ENCODE assay signal across 8 cellular contexts in genomic region chr13:27171244-27171829, GRCh38. TPM values are rescaled to one million over a fixed set of nuclear protein-coding genes. Genes with fewer than 3 reads are reported as not detected.
DNase-seq lines count a peak whose midpoint lies in the region; ATAC-seq, FAIRE-seq and TF ChIP-seq lines count a peak whose summit lies in the region.

A gene with protein sequence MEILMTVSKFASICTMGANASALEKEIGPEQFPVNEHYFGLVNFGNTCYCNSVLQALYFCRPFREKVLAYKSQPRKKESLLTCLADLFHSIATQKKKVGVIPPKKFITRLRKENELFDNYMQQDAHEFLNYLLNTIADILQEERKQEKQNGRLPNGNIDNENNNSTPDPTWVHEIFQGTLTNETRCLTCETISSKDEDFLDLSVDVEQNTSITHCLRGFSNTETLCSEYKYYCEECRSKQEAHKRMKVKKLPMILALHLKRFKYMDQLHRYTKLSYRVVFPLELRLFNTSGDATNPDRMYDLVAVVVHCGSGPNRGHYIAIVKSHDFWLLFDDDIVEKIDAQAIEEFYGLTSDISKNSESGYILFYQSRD (minus strand): TSS chr13:27171811. CDS start chr13:27171639, 172 bp downstream.

- H3K4me2 ChIP-seq in SK-N-SH = peak within 1 kb of the TSS; percentile 97

- H3K4me3 ChIP-seq in SK-N-SH (ENCODE audit: low read depth in 2 of 2, low read length in 1 of 2) (peak within 1 kb of the TSS; percentile 73 to 86), iPS DF 6.9 (ENCODE audit: low read length) (peak within 1 kb of the TSS; percentile 49), small intestine (ENCODE audit: low read depth in 1 of 2, low read length in 2 of 2) (peak within 1 kb of the TSS; percentile 93 to 100)

- DNase-seq in SK-N-SH (peak; percentile 86), RKO (ENCODE audit: low spot score) (peak; percentile 15), iPS DF 6.9 (ENCODE audit: low read depth, low spot score) (no peak), small intestine (no peak), iPS-NIHi7 (ENCODE audit: extremely low spot score) (no peak)

- WGBS in SK-N-SH (ENCODE audit: low lambda C conversion rate) = no CpG with 5 or more reads among the region's 88 CpGs
- no CpG with 5 or more reads among the region's 88 CpGs for WGBS in iPS DF 6.9 (ENCODE audit: insufficient coverage, insufficient read length)
- 0 to 1% (median 0%) methylated on average over 27 to 88 of the region's 88 CpGs for WGBS in small intestine, 3 donors

- peaks cover 36% of the 10 kb centered on the region for H4K20me1 ChIP-seq in SK-N-SH (ENCODE audit: insufficient read depth)

- H3K9me3 ChIP-seq in SK-N-SH = no peaks in the 10 kb centered on the region
- no peaks in the 10 kb centered on the region for H3K9me3 ChIP-seq in iPS DF 6.9 (ENCODE audit: control insufficient read depth, insufficient read depth, low read length)
- no peaks in the 10 kb centered on the region for H3K9me3 ChIP-seq in small intestine (ENCODE audit: control insufficient read depth, low read depth)

- peak within 1 kb of the TSS; percentile 77 to 88 for H3K27ac ChIP-seq in SK-N-SH (ENCODE audit: low read depth in 2 of 2, low read length in 1 of 2)
- H3K27ac ChIP-seq in angular gyrus (ENCODE audit: low read depth, low read length) = peak within 1 kb of the TSS; percentile 74
- H3K27ac ChIP-seq in iPS DF 6.9 (ENCODE audit: low read length) = no peak within 1 kb of the TSS
- H3K27ac ChIP-seq in small intestine (ENCODE audit: low read depth in 1 of 2, low read length in 1 of 2) = peak within 1 kb of the TSS; percentile 96 to 97

- POLR2A ChIA-PET in SK-N-SH (lab: Yijun Ruan, JAX) = no interaction called here

- H3K36me3 ChIP-seq in SK-N-SH (replicated peaks in 1 of 2; ENCODE audit: control insufficient read depth in 1 of 2, insufficient read depth in 2 of 2, low read length in 1 of 2) (no peaks in the 10 kb centered on the region), iPS DF 6.9 (ENCODE audit: control insufficient read depth, insufficient read depth, low read length) (0 out of 2 replicates have a peak, but pooled peaks cover 2% of the 10 kb centered on the region), small intestine (ENCODE audit: control insufficient read depth in 2 of 2, insufficient read depth in 2 of 2, low read length in 2 of 2) (no peaks in the 10 kb centered on the region)

- H3K27me3 ChIP-seq in SK-N-SH (ENCODE audit: insufficient read depth) (no peaks in the 10 kb centered on the region), iPS DF 6.9 (ENCODE audit: control insufficient read depth, insufficient read depth, low read length) (no peaks in the 10 kb centered on the region), small intestine (ENCODE audit: control insufficient read depth in 2 of 2, insufficient read depth in 2 of 2, low read length in 2 of 2) (no peaks in the 10 kb centered on the region)

- peak within 1 kb of the TSS; percentile 96 for H2AFZ ChIP-seq in SK-N-SH (ENCODE audit: low read depth)

- TF ChIP-seq RAD21 in SK-N-SH (IDR thresholded peaks at IDR 0.05; ENCODE audit: low read length) = peak; percentile 21; the same call in 1 of the 2 replicates

- no peak for FAIRE-seq in small intestine (lab: Jason Lieb, UNC)

- no peak for TF ChIP-seq CTCF in SK-N-SH (IDR thresholded peaks at IDR 0.05)

- CTCF ChIA-PET in SK-N-SH (lab: Yijun Ruan, JAX) = interaction anchor here (0.9 to 1.7 kb wide), 6 partner anchors 99 to 188 kb away, joined by 3 to 4 read pairs (median 4); partner anchors contain the start of gene RASL11A

- H3K9me2 ChIP-seq in SK-N-SH = no peaks in the 10 kb centered on the region

- ATAC-seq in SK-N-SH treated with all-trans-retinoic acid at 6 μM for 48 hours (no peak), HG02798 (IDR thresholded peaks at IDR 0.05; ENCODE audit: poor library complexity, unreplicated experiment) (peak; percentile 22)

- H3F3A ChIP-seq in SK-N-SH (replicated peaks; ENCODE audit: insufficient read depth) = peaks cover 10% of the 10 kb centered on the region

- peak within 1 kb of the TSS; percentile 81 for H3K9ac ChIP-seq in SK-N-SH

- H3K79me2 ChIP-seq in SK-N-SH (ENCODE audit: insufficient read depth) = peaks cover 52% of the 10 kb centered on the region

- H3K4me1 ChIP-seq in SK-N-SH (ENCODE audit: control insufficient read depth in 1 of 2, insufficient read depth in 2 of 2, low read depth in 1 of 2, low read length in 1 of 2) = peaks cover 13 to 21% of the 10 kb centered on the region in 2 experiments; a peak in 3 of 4 replicates
- H3K4me1 ChIP-seq in iPS DF 6.9 (ENCODE audit: control insufficient read depth, insufficient read depth, low read length) = peaks cover 4% of the 10 kb centered on the region; the same call in 1 of the 2 replicates
- H3K4me1 ChIP-seq in small intestine (ENCODE audit: control insufficient read depth in 2 of 2, insufficient read depth in 1 of 2, low read depth in 1 of 2, low read length in 1 of 2) = peaks cover 6 to 13% of the 10 kb centered on the region in 2 donors

- TF ChIP-seq EP300 in SK-N-SH (IDR thresholded peaks at IDR 0.05; ENCODE audit: borderline replicate concordance in 1 of 2, low read depth in 1 of 2, low read length in 1 of 2) = no peak

TF ChIP-seq in SK-N-SH, 30 proteins besides CTCF, POLR2A, EP300 and RAD21:
- peak; percentile 24; the same call in 1 of the 2 replicates for TF ChIP-seq SMC3 (IDR thresholded peaks at IDR 0.05; ENCODE audit: low read depth, low read length)
- no peak; the same call in 1 of the 2 replicates for TF ChIP-seq POLR2AphosphoS5 (IDR thresholded peaks at IDR 0.05; ENCODE audit: low read depth, low read length)

TF ChIP-seq in SK-N-SH treated with all-trans-retinoic acid at 6 μM for 48 hours, 23 proteins besides CTCF, POLR2A, EP300 and RAD21 (continues in another document):
- TF ChIP-seq ZC3H10 (CRISPR knock-in tag; IDR thresholded peaks at IDR 0.05) (no peak), CSRNP3 (CRISPR knock-in tag; IDR thresholded peaks at IDR 0.05) (no peak), ZNF70 (CRISPR knock-in tag; IDR thresholded peaks at IDR 0.05) (no peak), TOX (CRISPR knock-in tag; IDR thresholded peaks at IDR 0.05; ENCODE audit: borderline replicate concordance) (no peak), PPARA (CRISPR knock-in tag; IDR thresholded peaks at IDR 0.05; ENCODE audit: borderline replicate concordance) (no peak), RARB (CRISPR knock-in tag; IDR thresholded peaks at IDR 0.05) (no peak), POU6F1 (CRISPR knock-in tag; IDR thresholded peaks at IDR 0.05; ENCODE audit: borderline replicate concordance, low read depth) (no peak), OSR1 (CRISPR knock-in tag; IDR thresholded peaks at IDR 0.05) (no peak), CREB5 (CRISPR knock-in tag; IDR thresholded peaks at IDR 0.05; ENCODE audit: low read depth) (no peak), PATZ1 (CRISPR knock-in tag; IDR thresholded peaks at IDR 0.05; ENCODE audit: borderline replicate concordance) (no peak)

RNA-seq across cellular contexts. Expression of the gene that starts here (rescaled TPM):
- polyA plus RNA-seq in SK-N-SH (2012; rRNA removed) (5.0 and 6.3 TPM in 2 replicates), small intestine (10 to 100 TPM; 12.3 to 22.1 (median 19.2) TPM)
- polyA plus RNA-seq in SK-N-SH (2012; cell fraction: cytosol; rRNA removed) = 9.3 and 12.2 TPM in 2 replicates
- 2.5 and 5.2 TPM in 2 replicates for polyA plus RNA-seq in SK-N-SH (2012; cell fraction: nucleus; rRNA removed)

Comparison
In these comparisons a context has a peak if more than half of its experiments do, and no peak if none do; other contexts are left out.
1. DNase-seq: peak in SK-N-SH (single experiment) and RKO (single experiment); none in iPS DF 6.9 (single experiment), small intestine (single experiment) and iPS-NIHi7 (single experiment).
2. Peak in every context shown above with its lines, with median percentiles within 50 percentile points of each other: H3K4me3 ChIP-seq.